In genomic region chr3:26989042-26989441, GRCh38 we compare ENCODE assay signal across 20 cellular contexts.
DNase-seq lines count a peak whose midpoint lies in the region; FAIRE-seq and TF ChIP-seq lines count a peak whose summit lies in the region.
"Had no signal": no experiment of that assay in that cellular context is flagged by ENCODE, and none has a peak within 500 bp of the region (broad histone marks: within the 10 kb centered on the region; RNA-seq: fewer than 3 reads in every experiment).

No MANE protein-coding gene starts in this region.

- no peak for TF ChIP-seq CTCF in coronary artery (IDR thresholded peaks at IDR 0.05)

- intact Hi-C loops in posterior vena cava (cut with DNase I), result no loop called here

- FAIRE-seq in islet of Langerhans (lab: Jason Lieb, UNC), result peak; percentile 95
- FAIRE-seq: D721Med, GM12878 had no signal

- DNase-seq in DMS53 (lab: John Stamatoyannopoulos, UW) (peak; percentile 70), NCI-H146 (lab: John Stamatoyannopoulos, UW) (peak; percentile 61), NCI-H510A (lab: John Stamatoyannopoulos, UW) (peak; percentile 6), coronary artery (ENCODE audit: low spot score) (no peak), posterior vena cava (ENCODE audit: low spot score) (no peak)
- DNase-seq in activated CD8-positive, alpha-beta memory T cell treated with anti-CD3 and anti-CD28 coated beads, Interleukin-2, amount 50 U/mL, for 4 hours, result no peak
- DNase-seq: CD8-positive, alpha-beta T cell; HCEC 1CT; Kasumi-1; MG63; NCI-H1092; NCI-H2227 treated with DMSO at 0.1 percent for 48 hours; NCI-H526 treated with DMSO at 0.1 percent for 48 hours; PC-3 had no signal

- no peak overlapping the region for H3K27ac ChIP-seq in coronary artery
- H3K27ac ChIP-seq: BLaER1 treated with 17β-estradiol and CSF1 and Interleukin-3, amounts not matched to agents 10 nM and 100 nM; RWPE1 had no signal

- H3K4me3 ChIP-seq in coronary artery, result no peak overlapping the region
- H3K4me3 ChIP-seq: BLaER1 treated with 17β-estradiol and CSF1 and Interleukin-3, amounts not matched to agents 10 nM and 100 nM; GM12878; GM23338; MG63 had no signal

Comparison
In these comparisons a context has a peak if more than half of its experiments do, and no peak if none do; other contexts are left out.
1. DNase-seq: peak in DMS53 (single experiment), NCI-H146 (single experiment) and NCI-H510A (single experiment); none in coronary artery (single experiment), activated CD8-positive, alpha-beta memory T cell treated with anti-CD3 and anti-CD28 coated beads, Interleukin-2, amount 50 U/mL, for 4 hours (single experiment) and posterior vena cava (single experiment).